In the genomic region with DNA sequence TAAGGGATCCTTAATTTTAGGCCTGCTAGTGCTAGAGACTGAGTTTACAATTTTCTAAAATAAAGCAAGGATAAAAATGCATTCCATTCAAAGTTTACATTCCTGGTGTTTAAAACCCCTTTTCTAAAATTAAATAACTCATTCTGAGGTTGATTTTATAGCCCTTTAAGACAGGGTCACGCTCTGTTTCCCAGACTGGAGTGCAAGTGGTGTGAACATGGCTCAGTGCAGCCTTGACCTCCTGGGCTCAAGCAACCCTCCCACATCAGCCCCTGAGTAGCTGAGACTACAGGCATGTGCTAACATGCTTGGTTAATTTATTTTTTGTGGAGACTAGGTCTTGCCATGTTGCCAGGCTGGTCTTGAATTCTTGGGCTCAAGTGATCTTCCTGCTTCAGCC, we compare ENCODE assay signal across 1 cellular context.
TF ChIP-seq lines count a peak whose summit lies in the region.

No MANE protein-coding gene starts in this region.

TF ChIP-seq in IMR-90, 13 proteins besides CTCF, POLR2A, EP300 and RAD21:
- TF ChIP-seq, protein P1, sequence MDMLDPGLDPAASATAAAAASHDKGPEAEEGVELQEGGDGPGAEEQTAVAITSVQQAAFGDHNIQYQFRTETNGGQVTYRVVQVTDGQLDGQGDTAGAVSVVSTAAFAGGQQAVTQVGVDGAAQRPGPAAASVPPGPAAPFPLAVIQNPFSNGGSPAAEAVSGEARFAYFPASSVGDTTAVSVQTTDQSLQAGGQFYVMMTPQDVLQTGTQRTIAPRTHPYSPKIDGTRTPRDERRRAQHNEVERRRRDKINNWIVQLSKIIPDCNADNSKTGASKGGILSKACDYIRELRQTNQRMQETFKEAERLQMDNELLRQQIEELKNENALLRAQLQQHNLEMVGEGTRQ (IDR thresholded peaks at IDR 0.05; ENCODE audit: low read depth, low read length): no peak
- TF ChIP-seq CHD1 (IDR thresholded peaks at IDR 0.05; ENCODE audit: low read depth, low read length): no peak
- no peak for TF ChIP-seq MXI1 (IDR thresholded peaks at IDR 0.05; ENCODE audit: borderline replicate concordance, low read depth, low read length)
- TF ChIP-seq BHLHE40 (IDR thresholded peaks at IDR 0.05; ENCODE audit: low read depth, low read length): no peak
- no peak for TF ChIP-seq NFE2L2 (IDR thresholded peaks at IDR 0.05; ENCODE audit: low read depth, low read length)
- TF ChIP-seq MAFK (IDR thresholded peaks at IDR 0.05; ENCODE audit: low read depth, low read length): no peak
- TF ChIP-seq CEBPB (IDR thresholded peaks at IDR 0.05; ENCODE audit: low read depth, low read length): no peak
- TF ChIP-seq RCOR1 (IDR thresholded peaks at IDR 0.05; ENCODE audit: insufficient replicate concordance, low read length): no peak
- TF ChIP-seq MAZ (IDR thresholded peaks at IDR 0.05; ENCODE audit: borderline replicate concordance, low read depth, low read length): no peak
- TF ChIP-seq, protein P2, sequence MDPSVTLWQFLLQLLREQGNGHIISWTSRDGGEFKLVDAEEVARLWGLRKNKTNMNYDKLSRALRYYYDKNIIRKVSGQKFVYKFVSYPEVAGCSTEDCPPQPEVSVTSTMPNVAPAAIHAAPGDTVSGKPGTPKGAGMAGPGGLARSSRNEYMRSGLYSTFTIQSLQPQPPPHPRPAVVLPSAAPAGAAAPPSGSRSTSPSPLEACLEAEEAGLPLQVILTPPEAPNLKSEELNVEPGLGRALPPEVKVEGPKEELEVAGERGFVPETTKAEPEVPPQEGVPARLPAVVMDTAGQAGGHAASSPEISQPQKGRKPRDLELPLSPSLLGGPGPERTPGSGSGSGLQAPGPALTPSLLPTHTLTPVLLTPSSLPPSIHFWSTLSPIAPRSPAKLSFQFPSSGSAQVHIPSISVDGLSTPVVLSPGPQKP (IDR thresholded peaks at IDR 0.05; ENCODE audit: borderline replicate concordance, low read depth, low read length): no peak
- no peak for TF ChIP-seq SMC3 (IDR thresholded peaks at IDR 0.05; ENCODE audit: low read depth, low read length)
- no peak for TF ChIP-seq FOS (IDR thresholded peaks at IDR 0.05; ENCODE audit: low read depth, low read length)
